1 cellular context compared by ENCODE assay signal in the genomic region with DNA sequence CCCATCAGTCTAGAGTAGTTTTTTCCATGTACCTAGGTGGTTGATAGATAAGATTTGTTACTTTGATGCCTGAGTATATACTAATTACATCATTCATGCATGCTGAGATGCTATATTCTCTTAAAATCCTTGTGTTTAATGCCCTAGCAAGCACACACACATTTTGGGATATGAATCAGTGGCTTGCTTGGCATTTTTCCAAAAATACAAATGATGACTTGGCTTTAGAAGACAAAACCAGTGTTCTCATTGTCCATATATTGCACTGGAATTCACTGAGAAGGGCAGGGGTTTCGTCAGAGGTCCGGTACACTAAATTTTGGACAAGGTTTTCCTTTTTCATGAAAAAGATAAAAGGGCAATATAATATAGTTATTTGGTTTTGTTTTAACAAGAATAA.
TF ChIP-seq lines count a peak whose summit lies in the region.

No MANE protein-coding gene starts in this region.

TF ChIP-seq in SK-N-SH, 30 proteins besides CTCF, POLR2A, EP300 and RAD21 (continued from another document):
- TF ChIP-seq, protein P1, sequence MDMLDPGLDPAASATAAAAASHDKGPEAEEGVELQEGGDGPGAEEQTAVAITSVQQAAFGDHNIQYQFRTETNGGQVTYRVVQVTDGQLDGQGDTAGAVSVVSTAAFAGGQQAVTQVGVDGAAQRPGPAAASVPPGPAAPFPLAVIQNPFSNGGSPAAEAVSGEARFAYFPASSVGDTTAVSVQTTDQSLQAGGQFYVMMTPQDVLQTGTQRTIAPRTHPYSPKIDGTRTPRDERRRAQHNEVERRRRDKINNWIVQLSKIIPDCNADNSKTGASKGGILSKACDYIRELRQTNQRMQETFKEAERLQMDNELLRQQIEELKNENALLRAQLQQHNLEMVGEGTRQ (IDR thresholded peaks at IDR 0.05; ENCODE audit: borderline replicate concordance, low read depth, low read length), result no peak
- TF ChIP-seq, protein P2, sequence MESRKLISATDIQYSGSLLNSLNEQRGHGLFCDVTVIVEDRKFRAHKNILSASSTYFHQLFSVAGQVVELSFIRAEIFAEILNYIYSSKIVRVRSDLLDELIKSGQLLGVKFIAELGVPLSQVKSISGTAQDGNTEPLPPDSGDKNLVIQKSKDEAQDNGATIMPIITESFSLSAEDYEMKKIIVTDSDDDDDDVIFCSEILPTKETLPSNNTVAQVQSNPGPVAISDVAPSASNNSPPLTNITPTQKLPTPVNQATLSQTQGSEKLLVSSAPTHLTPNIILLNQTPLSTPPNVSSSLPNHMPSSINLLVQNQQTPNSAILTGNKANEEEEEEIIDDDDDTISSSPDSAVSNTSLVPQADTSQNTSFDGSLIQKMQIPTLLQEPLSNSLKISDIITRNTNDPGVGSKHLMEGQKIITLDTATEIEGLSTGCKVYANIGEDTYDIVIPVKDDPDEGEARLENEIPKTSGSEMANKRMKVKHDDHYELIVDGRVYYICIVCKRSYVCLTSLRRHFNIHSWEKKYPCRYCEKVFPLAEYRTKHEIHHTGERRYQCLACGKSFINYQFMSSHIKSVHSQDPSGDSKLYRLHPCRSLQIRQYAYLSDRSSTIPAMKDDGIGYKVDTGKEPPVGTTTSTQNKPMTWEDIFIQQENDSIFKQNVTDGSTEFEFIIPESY (IDR thresholded peaks at IDR 0.05; ENCODE audit: borderline replicate concordance, low read depth), result no peak
- TF ChIP-seq NFIC (IDR thresholded peaks at IDR 0.05; ENCODE audit: borderline replicate concordance), result peak; percentile 82
- peak; percentile 52 for TF ChIP-seq JUND (IDR thresholded peaks at IDR 0.05)
- peak; percentile 58; the same call in 1 of the 2 replicates for TF ChIP-seq FOSL2 (IDR thresholded peaks at IDR 0.05; ENCODE audit: borderline replicate concordance, low read depth)
- no peak for TF ChIP-seq GATA2 (CRISPR knock-in tag; IDR thresholded peaks at IDR 0.05)
- no peak for TF ChIP-seq YY1 (IDR thresholded peaks at IDR 0.05; ENCODE audit: low read depth)
- no peak for TF ChIP-seq FOXJ3 (CRISPR knock-in tag; IDR thresholded peaks at IDR 0.05)
- no peak for TF ChIP-seq CHD2 (IDR thresholded peaks at IDR 0.05; ENCODE audit: low read length, partially characterized antibody)
- no peak for TF ChIP-seq MXI1 (IDR thresholded peaks at IDR 0.05; ENCODE audit: low read depth, low read length)
- no peak for TF ChIP-seq RFX5 (IDR thresholded peaks at IDR 0.05; ENCODE audit: low read length)
